In genomic region chr9:126804696-126805545, GRCh38 we compare ENCODE assay signal across 8 cellular contexts. TPM values are rescaled to one million over a fixed set of nuclear protein-coding genes. Genes with fewer than 3 reads are reported as not detected.
DNase-seq lines count a peak whose midpoint lies in the region; ATAC-seq and TF ChIP-seq lines count a peak whose summit lies in the region.

Gene ZBTB43, plus strand, starts transcription at chr9:126805040. Its CDS starts 27,470 bp downstream, at chr9:126832510.

- peak within 1 kb of the TSS; percentile 94 for H3K4me2 ChIP-seq in neural progenitor cell

- H3K4me3 Mint-ChIP-seq in neural progenitor cell: peak within 1 kb of the TSS; percentile 92

- CTCF ChIA-PET in HEK293 (lab: Yijun Ruan, JAX): interaction anchor here (0.6 to 1.7 kb wide), 5 partner anchors 23 to 822 kb away, joined by 3 to 8 read pairs (median 5); no protein-coding TSS in a partner anchor

- H3K4me3 ChIP-seq in HEK293 (ENCODE audit: low read depth, low read length): peak within 1 kb of the TSS; percentile 95
- H3K4me3 ChIP-seq in neural progenitor cell: peak within 1 kb of the TSS; percentile 71
- peak within 1 kb of the TSS; percentile 80 to 94 for H3K4me3 ChIP-seq in stomach smooth muscle (ENCODE audit: low read length in 2 of 2)

- TF ChIP-seq CTCF in HEK293 (tag by site-specific recombination; IDR thresholded peaks at IDR 0.05): no peak
- no peak for TF ChIP-seq CTCF in foreskin keratinocyte (conservative IDR thresholded peaks at IDR 0.05)
- TF ChIP-seq CTCF in neural progenitor cell (IDR thresholded peaks at IDR 0.05): no peak

- DNase-seq in GDM1 (lab: John Stamatoyannopoulos, UW) (peak; percentile 89), NAMALWA (ENCODE audit: low spot score) (peak; percentile 98), SK-MEL-5 (ENCODE audit: low read depth, low spot score) (peak; percentile 97), foreskin keratinocyte (peak; percentile 78 to 88), neural progenitor cell (ENCODE audit: low spot score) (peak; percentile 98)
- DNase-seq in activated naive CD4-positive, alpha-beta T cell (lab: John Stamatoyannopoulos, UW): peak; percentile 85 to 97 (median 95)

- H3K9ac ChIP-seq in neural progenitor cell (peak within 1 kb of the TSS; percentile 77), stomach smooth muscle (ENCODE audit: low read length in 2 of 2) (peak within 1 kb of the TSS; percentile 84 to 96)

- H3F3A ChIP-seq in neural progenitor cell (ENCODE audit: low read depth): peaks cover 9% of the 10 kb centered on the region

- no peaks in the 10 kb centered on the region for H3K9me3 ChIP-seq in HEK293 (ENCODE audit: control insufficient read depth, insufficient read depth, low read depth, low read length)
- no peaks in the 10 kb centered on the region for H3K9me3 ChIP-seq in neural progenitor cell (ENCODE audit: low read depth)
- H3K9me3 ChIP-seq in stomach smooth muscle (ENCODE audit: control insufficient read depth in 2 of 2, low read length in 2 of 2): no peaks in the 10 kb centered on the region

- POLR2A ChIA-PET in HEK293 (lab: Yijun Ruan, JAX): interaction anchor here (0.6 to 2.0 kb wide), 19 partner anchors 10 to 1614 kb away, joined by 3 to 16 read pairs (median 4); partner anchors contain the start of genes LMX1B, RALGPS1, SLC2A8 and ZBTB34

- H2AFZ ChIP-seq in neural progenitor cell (replicated peaks): peak within 1 kb of the TSS; percentile 40

- peaks cover 2% of the 10 kb centered on the region for H3K36me3 Mint-ChIP-seq in neural progenitor cell

- H3K9me3 Mint-ChIP-seq in neural progenitor cell: no peaks in the 10 kb centered on the region

- in situ Hi-C loops in SK-MEL-5 (cut with HindIII; ENCODE audit: low pct_unique_long_range_greater_than_20kb, low sequenced_read_pairs): no loop called here

- peaks cover 44% of the 10 kb centered on the region for H4K20me1 ChIP-seq in neural progenitor cell (ENCODE audit: low read depth)

- H3K27ac Mint-ChIP-seq in neural progenitor cell: peak within 1 kb of the TSS; percentile 80

- H3K4me1 Mint-ChIP-seq in neural progenitor cell: peaks cover 26% of the 10 kb centered on the region

- H3K27ac ChIP-seq in HEK293 (ENCODE audit: extremely low read depth, low read depth, low read length) (peak within 1 kb of the TSS; percentile 79), foreskin keratinocyte (peak within 1 kb of the TSS; percentile 83), neural progenitor cell (no peak within 1 kb of the TSS), stomach smooth muscle (ENCODE audit: low read length) (peak within 1 kb of the TSS; percentile 81)

- H3K4me1 ChIP-seq in HEK293 (ENCODE audit: control insufficient read depth, insufficient read depth, low read length): peaks cover 7% of the 10 kb centered on the region; the same call in 1 of the 2 replicates
- H3K4me1 ChIP-seq in foreskin keratinocyte: peaks cover 8% of the 10 kb centered on the region
- H3K4me1 ChIP-seq in neural progenitor cell: peaks cover 12% of the 10 kb centered on the region
- H3K4me1 ChIP-seq in stomach smooth muscle (ENCODE audit: control insufficient read depth, insufficient read depth, low read length): peaks cover 20% of the 10 kb centered on the region

- ATAC-seq in foreskin keratinocyte: peak; percentile 84

- peaks cover 46% of the 10 kb centered on the region for H3K79me2 ChIP-seq in neural progenitor cell (ENCODE audit: low read depth)

- peaks cover 0 to 7% of the 10 kb centered on the region in 2 experiments; a peak in 2 of 3 replicates for H3K36me3 ChIP-seq in HEK293 (ENCODE audit: control insufficient read depth in 2 of 2, insufficient read depth in 1 of 2, low read length in 2 of 2)
- H3K36me3 ChIP-seq in neural progenitor cell: peaks cover 11% of the 10 kb centered on the region
- no peaks in the 10 kb centered on the region for H3K36me3 ChIP-seq in stomach smooth muscle (ENCODE audit: control insufficient read depth in 2 of 2, insufficient read depth in 2 of 2, low read length in 2 of 2)

- H3K27me3 ChIP-seq in foreskin keratinocyte: no peaks in the 10 kb centered on the region
- H3K27me3 ChIP-seq in neural progenitor cell: peaks cover 16% of the 10 kb centered on the region
- H3K27me3 ChIP-seq in stomach smooth muscle (ENCODE audit: control insufficient read depth in 1 of 2, insufficient read depth in 2 of 2, low read length in 2 of 2): no peaks in the 10 kb centered on the region

- no peaks in the 10 kb centered on the region for H3K27me3 Mint-ChIP-seq in neural progenitor cell (ENCODE audit: insufficient read depth, low read depth)

TF ChIP-seq in HEK293, 187 proteins besides CTCF, POLR2A, EP300 and RAD21 (continues in another document):
- TF ChIP-seq ZXDB (tag by site-specific recombination; IDR thresholded peaks at IDR 0.05) (peak; percentile 76), ZNF76 (tag by site-specific recombination; IDR thresholded peaks at IDR 0.05; ENCODE audit: borderline replicate concordance, low read depth) (peak; percentile 36), ZBTB26 (tag by site-specific recombination; optimal IDR thresholded peaks at IDR 0.05) (peak; percentile 56), ZNF600 (tag by site-specific recombination; IDR thresholded peaks at IDR 0.05) (peak; percentile 42; the same call in 1 of the 2 replicates), ZNF629 (tag by site-specific recombination; IDR thresholded peaks at IDR 0.05) (peak; percentile 60; the same call in 1 of the 2 replicates), ZSCAN18 (tag by site-specific recombination; IDR thresholded peaks at IDR 0.05) (no peak), SCRT2 (tag by site-specific recombination; IDR thresholded peaks at IDR 0.05) (peak; percentile 68), ZNF639 (tag by site-specific recombination; IDR thresholded peaks at IDR 0.05) (0 out of 2 replicates have a peak, but pooled peaks have one; percentile 6), BCL6B (tag by site-specific recombination; IDR thresholded peaks at IDR 0.05) (no peak), ZNF394 (tag by site-specific recombination; IDR thresholded peaks at IDR 0.05; ENCODE audit: borderline replicate concordance) (0 out of 2 replicates have a peak, but pooled peaks have one; percentile 48), ZNF645 (tag by site-specific recombination; IDR thresholded peaks at IDR 0.05) (no peak)

RNA-seq across cellular contexts. Expression of gene ZBTB43, which starts in this region (rescaled TPM):
- 7.6 and 68.4 TPM in 2 replicates for total RNA-seq in SK-MEL-5 (2014; rRNA removed; shearing (Covaris generic))
- 5.5 and 9.0 TPM in 2 replicates for polyA plus RNA-seq in SK-MEL-5 (2015; cell fraction: cytosol; rRNA removed)
- 13.0 and 21.6 TPM in 2 replicates for polyA plus RNA-seq in SK-MEL-5 (2015; cell fraction: nucleus; rRNA removed)
- total RNA-seq in foreskin keratinocyte: 7.9 and 10.5 TPM in 2 replicates
- polyA plus RNA-seq in foreskin keratinocyte: 1.6 and 3.0 TPM in 2 replicates
- 9.3 and 10.0 TPM in 2 replicates for total RNA-seq in neural progenitor cell (ENCODE audit: low replicate concordance)
